1 cellular context compared by ENCODE assay signal in the genomic region with DNA sequence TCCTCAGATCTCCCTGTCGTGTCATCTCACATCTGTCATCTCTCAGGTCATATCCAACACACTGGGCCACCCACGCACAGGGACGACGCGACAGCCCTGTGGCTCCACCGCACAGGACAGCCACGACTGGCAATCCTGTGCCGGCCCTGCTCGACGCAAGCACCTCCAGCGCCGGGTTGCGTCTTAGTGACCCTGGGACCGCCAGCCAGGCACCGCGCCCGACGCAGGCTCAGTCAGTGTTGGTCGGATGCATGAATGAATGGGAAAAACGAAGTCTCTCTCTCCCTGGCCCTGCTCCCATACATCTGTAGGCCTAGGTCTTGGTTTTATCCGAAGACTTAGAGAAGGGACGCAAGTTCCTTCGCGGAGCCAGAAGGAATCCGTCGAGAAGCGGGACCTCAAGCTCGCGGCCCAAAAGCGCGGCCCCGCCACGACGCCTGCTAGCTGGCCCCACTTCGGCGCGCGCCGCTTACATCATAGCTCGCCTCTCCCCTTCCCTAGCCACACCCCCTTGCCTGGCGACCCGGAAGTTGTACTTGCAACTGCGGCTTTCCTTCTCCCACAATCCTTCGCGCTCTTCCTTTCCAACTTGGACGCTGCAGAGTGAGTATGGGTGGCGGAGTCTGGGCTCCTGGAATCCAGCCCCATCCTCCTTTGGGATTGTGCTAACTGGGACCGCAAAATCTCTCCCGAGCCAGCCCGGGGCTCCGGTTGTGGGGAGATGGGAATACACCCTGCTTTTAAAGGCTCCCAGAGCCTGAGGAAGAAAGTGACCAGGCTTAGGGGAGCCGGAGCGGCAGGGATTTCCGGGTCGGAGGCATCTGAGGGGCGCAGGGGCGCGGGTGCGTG.
TF ChIP-seq lines count a peak whose summit lies in the region.

Gene RPL31, plus strand, starts transcription at position 577 of the 849 bp plus-strand sequence. CDS start 413 bp downstream, outside the sequence.

TF ChIP-seq in WTC11, 78 proteins besides CTCF, POLR2A, EP300 and RAD21 (continued from another document):
- TF ChIP-seq, protein P1, sequence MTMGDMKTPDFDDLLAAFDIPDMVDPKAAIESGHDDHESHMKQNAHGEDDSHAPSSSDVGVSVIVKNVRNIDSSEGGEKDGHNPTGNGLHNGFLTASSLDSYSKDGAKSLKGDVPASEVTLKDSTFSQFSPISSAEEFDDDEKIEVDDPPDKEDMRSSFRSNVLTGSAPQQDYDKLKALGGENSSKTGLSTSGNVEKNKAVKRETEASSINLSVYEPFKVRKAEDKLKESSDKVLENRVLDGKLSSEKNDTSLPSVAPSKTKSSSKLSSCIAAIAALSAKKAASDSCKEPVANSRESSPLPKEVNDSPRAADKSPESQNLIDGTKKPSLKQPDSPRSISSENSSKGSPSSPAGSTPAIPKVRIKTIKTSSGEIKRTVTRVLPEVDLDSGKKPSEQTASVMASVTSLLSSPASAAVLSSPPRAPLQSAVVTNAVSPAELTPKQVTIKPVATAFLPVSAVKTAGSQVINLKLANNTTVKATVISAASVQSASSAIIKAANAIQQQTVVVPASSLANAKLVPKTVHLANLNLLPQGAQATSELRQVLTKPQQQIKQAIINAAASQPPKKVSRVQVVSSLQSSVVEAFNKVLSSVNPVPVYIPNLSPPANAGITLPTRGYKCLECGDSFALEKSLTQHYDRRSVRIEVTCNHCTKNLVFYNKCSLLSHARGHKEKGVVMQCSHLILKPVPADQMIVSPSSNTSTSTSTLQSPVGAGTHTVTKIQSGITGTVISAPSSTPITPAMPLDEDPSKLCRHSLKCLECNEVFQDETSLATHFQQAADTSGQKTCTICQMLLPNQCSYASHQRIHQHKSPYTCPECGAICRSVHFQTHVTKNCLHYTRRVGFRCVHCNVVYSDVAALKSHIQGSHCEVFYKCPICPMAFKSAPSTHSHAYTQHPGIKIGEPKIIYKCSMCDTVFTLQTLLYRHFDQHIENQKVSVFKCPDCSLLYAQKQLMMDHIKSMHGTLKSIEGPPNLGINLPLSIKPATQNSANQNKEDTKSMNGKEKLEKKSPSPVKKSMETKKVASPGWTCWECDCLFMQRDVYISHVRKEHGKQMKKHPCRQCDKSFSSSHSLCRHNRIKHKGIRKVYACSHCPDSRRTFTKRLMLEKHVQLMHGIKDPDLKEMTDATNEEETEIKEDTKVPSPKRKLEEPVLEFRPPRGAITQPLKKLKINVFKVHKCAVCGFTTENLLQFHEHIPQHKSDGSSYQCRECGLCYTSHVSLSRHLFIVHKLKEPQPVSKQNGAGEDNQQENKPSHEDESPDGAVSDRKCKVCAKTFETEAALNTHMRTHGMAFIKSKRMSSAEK (CRISPR knock-in tag; IDR thresholded peaks at IDR 0.05; ENCODE audit: borderline replicate concordance): peak; percentile 10; the same call in 1 of the 2 replicates
